Comparison of ENCODE assay signal across 20 cellular contexts in genomic region chr7:77524732-77525131, GRCh38. TPM values are rescaled to one million over a fixed set of nuclear protein-coding genes. Genes with fewer than 3 reads are reported as not detected.
A peak's percentile ranks its signal among the peaks of the same experiment; 100 is the strongest.
DNase-seq lines count a peak whose midpoint lies in the region; ATAC-seq, FAIRE-seq and TF ChIP-seq lines count a peak whose summit lies in the region.
"Had no signal": no experiment of that assay in that cellular context is flagged by ENCODE, and none has a peak within 500 bp of the region (broad histone marks: within the 10 kb centered on the region; RNA-seq: fewer than 3 reads in every experiment).

No MANE protein-coding gene starts in this region.

- DNase-seq in NOMO-1 (lab: John Stamatoyannopoulos, UW; ENCODE audit: unreplicated experiment in 2 of 2): peak; percentile 32 to 36
- DNase-seq in NOMO-1 treated with dmso at 0.1 percent for 144 hours (lab: John Stamatoyannopoulos, UW; ENCODE audit: unreplicated experiment): no peak
- peak; percentile 32 for DNase-seq in NB4 (ENCODE audit: low read depth)
- no peak for DNase-seq in K562 (ENCODE audit: extremely low read depth in 1 of 4, low spot score in 3 of 4)
- DNase-seq in activated T-cell treated with anti-CD3 and anti-CD28 coated beads, Interleukin-2, amount 50 U/mL, for 4 hours: no peak
- no peak for DNase-seq in Right ventricle myocardium superior
- DNase-seq: 8988T; Caco-2; CD4-positive, alpha-beta T cell; GDM1; KBM-7; NCI-H1105; NCI-H2081 treated with DMSO at 0.1 percent for 48 hours; NCI-H748 treated with DMSO at 0.1 percent for 48 hours; NK-92 treated with Interleukin-12 subunit alpha and Interleukin-12 subunit beta, amount 100 ng/mL, for 24 hours had no signal

- intact Hi-C loops in K562 (cut with micrococcal nuclease) (no loop called here), Right ventricle myocardium superior (cut with DNase I) (no loop called here)

- peak overlapping the region; percentile 17; the same call in 1 of the 2 replicates for H2AFZ ChIP-seq in K562 (ENCODE audit: low read depth, low read length)

- no peaks in the 10 kb centered on the region for H3K9me1 ChIP-seq in K562 (ENCODE audit: control insufficient read depth, insufficient read depth, low read length)

- H3K27me3 ChIP-seq in K562 (ENCODE audit: control insufficient read depth in 2 of 2, insufficient read depth in 2 of 2, low read length in 2 of 2) (no peaks in the 10 kb centered on the region), skeletal muscle satellite cell (ENCODE audit: control insufficient read depth, insufficient read depth, low read length) (no peaks in the 10 kb centered on the region)
- H3K27me3 ChIP-seq: SJSA1 had no signal

- ATAC-seq in K562 (no peak; the same call in 2 of the 3 replicates), GM19463 (IDR thresholded peaks at IDR 0.05; ENCODE audit: unreplicated experiment) (no peak), Right ventricle myocardium superior (ENCODE audit: poor library complexity) (no peak)
- no peak for ATAC-seq in activated T-cell treated with anti-CD3 and anti-CD28 coated beads, Interleukin-2, amount 50 U/mL, for 4 hours

- H3K4me1 Mint-ChIP-seq in activated T-cell treated with anti-CD3 and anti-CD28 coated beads, Interleukin-2, amount 50 U/mL, for 4 hours (ENCODE audit: low read depth): no peaks in the 10 kb centered on the region

- TF ChIP-seq CTCF in NB4 (IDR thresholded peaks at IDR 0.05; ENCODE audit: low read depth, low read length) (no peak), K562 (IDR thresholded peaks at IDR 0.05 in 2 of 3, conservative IDR thresholded peaks at IDR 0.05 in 1 of 3; ENCODE audit: insufficient read depth in 2 of 3, low read depth in 1 of 3, low read length in 3 of 3) (no peak)

- H3K9ac ChIP-seq in K562 (ENCODE audit: insufficient read depth in 1 of 2, low read depth in 2 of 2, low read length in 2 of 2) (no peak overlapping the region), skeletal muscle satellite cell (ENCODE audit: low read depth, low read length) (no peak overlapping the region)

- H3K4me3 Mint-ChIP-seq in activated T-cell treated with anti-CD3 and anti-CD28 coated beads, Interleukin-2, amount 50 U/mL, for 4 hours: no peak overlapping the region
- H3K4me3 Mint-ChIP-seq: B cell; CD4-positive, alpha-beta T cell had no signal

- POLR2A ChIA-PET in K562 (lab: Yijun Ruan, JAX): no interaction called here

- no peaks in the 10 kb centered on the region for H3K9me3 Mint-ChIP-seq in activated T-cell treated with anti-CD3 and anti-CD28 coated beads, Interleukin-2, amount 50 U/mL, for 4 hours
- H3K9me3 Mint-ChIP-seq: CD4-positive, alpha-beta T cell had no signal

- TF ChIP-seq RAD21 in K562 (CRISPR knock-in tag; conservative IDR thresholded peaks at IDR 0.05 in 1 of 2, IDR thresholded peaks at IDR 0.05 in 1 of 2): no peak

- H3K36me3 ChIP-seq in K562 (ENCODE audit: control insufficient read depth, insufficient read depth, low read length): no peaks in the 10 kb centered on the region
- H3K36me3 ChIP-seq in skeletal muscle satellite cell (ENCODE audit: insufficient read depth, low read length): no peaks in the 10 kb centered on the region
- H3K36me3 ChIP-seq: SJSA1 had no signal

- in situ Hi-C loops in K562 (cut with MboI): no loop called here

- no peak for TF ChIP-seq EP300 in K562 (IDR thresholded peaks at IDR 0.05; ENCODE audit: low read length)

- H3K27me3 Mint-ChIP-seq in activated T-cell treated with anti-CD3 and anti-CD28 coated beads, Interleukin-2, amount 50 U/mL, for 4 hours (ENCODE audit: low read depth): no peaks in the 10 kb centered on the region
- H3K27me3 Mint-ChIP-seq: B cell; CD4-positive, alpha-beta T cell had no signal

- no peaks in the 10 kb centered on the region for H3K79me2 ChIP-seq in K562 (ENCODE audit: control insufficient read depth, insufficient read depth, low read length)

- no peak overlapping the region for H3K27ac ChIP-seq in K562 (ENCODE audit: extremely low read depth, low read depth, low read length)
- H3K27ac ChIP-seq: SJSA1 had no signal

- CTCF ChIA-PET in K562 (lab: Yijun Ruan, JAX; ENCODE audit: low intra/inter-chr PET ratio): no interaction called here

- H3K4me2 ChIP-seq in K562 (ENCODE audit: insufficient read depth, low read length) (no peak overlapping the region), skeletal muscle satellite cell (ENCODE audit: low read length) (peak overlapping the region; percentile 19)

- FAIRE-seq in K562 (lab: Jason Lieb, UNC): no peak
- FAIRE-seq: H1 had no signal

- H3K36me3 Mint-ChIP-seq in activated T-cell treated with anti-CD3 and anti-CD28 coated beads, Interleukin-2, amount 50 U/mL, for 4 hours (ENCODE audit: insufficient read depth): no peaks in the 10 kb centered on the region

- TF ChIP-seq POLR2A in NB4 (IDR thresholded peaks at IDR 0.05; ENCODE audit: extremely low read depth, insufficient read length) (no peak), K562 (conservative IDR thresholded peaks at IDR 0.05) (no peak)

- H3K4me3 ChIP-seq in NB4 (ENCODE audit: low read depth, low read length): no peak overlapping the region
- no peak overlapping the region for H3K4me3 ChIP-seq in K562
- no peak overlapping the region for H3K4me3 ChIP-seq in skeletal muscle satellite cell (ENCODE audit: low read length)
- H3K4me3 ChIP-seq: SJSA1 had no signal

- H3K9me3 ChIP-seq in K562 (replicated peaks; ENCODE audit: control insufficient read depth, insufficient read depth, low read depth, low read length) (no peaks in the 10 kb centered on the region), skeletal muscle satellite cell (replicated peaks; ENCODE audit: low read length) (no peaks in the 10 kb centered on the region)
- H3K9me3 ChIP-seq: Caco-2, SJSA1 had no signal

- no peaks in the 10 kb centered on the region for H4K20me1 ChIP-seq in K562 (replicated peaks; ENCODE audit: control insufficient read depth, insufficient read depth, low read length)

- H3K4me1 ChIP-seq in K562 (replicated peaks in 1 of 2; ENCODE audit: control insufficient read depth in 2 of 2, insufficient read depth in 2 of 2, low read length in 2 of 2) (peaks cover 0 to 13% of the 10 kb centered on the region in 2 experiments; a peak in 3 of 5 replicates), skeletal muscle satellite cell (ENCODE audit: control insufficient read depth, insufficient read depth, low read length) (peaks cover 12% of the 10 kb centered on the region)
- H3K4me1 ChIP-seq: Caco-2, SJSA1 had no signal

- BruUV-seq in K562 (replicated peaks; lab: Mats Ljungman, UMichigan): no TSS peak

TF ChIP-seq in K562, 482 proteins besides CTCF, POLR2A, EP300 and RAD21 (continues in another document):
- no peak for TF ChIP-seq ASH1L (IDR thresholded peaks at IDR 0.05; ENCODE audit: borderline replicate concordance, low read depth, partially characterized antibody)

RNA-seq across cellular contexts. Expression of gene PTPN12, which starts 12.4 kb away (rescaled TPM):
- total RNA-seq in K562 (2011; cell fraction: chromatin; rRNA removed; ENCODE audit: low replicate concordance): 44.0 and 164 TPM in 2 replicates
- total RNA-seq in K562 (2011; cell fraction: nucleolus; rRNA removed): 21.3 and 33.6 TPM in 2 replicates
- total RNA-seq in K562 (2011; cell fraction: nucleoplasm; rRNA removed): 65.3 and 97.1 TPM in 2 replicates
- total RNA-seq in K562 (2014; rRNA removed) (15.3 and 18.0 TPM in 2 replicates), K562 (2014; rRNA removed; fragmentation: Illumina TruSeq; extraction: Trizol) (25.5 and 33.6 TPM in 2 replicates), K562 (2015; rRNA removed; fragmentation: Illumina TruSeq; extraction: Trizol) (26.6 and 28.6 TPM in 2 replicates), K562 (2021) (39.4 and 46.0 TPM in 2 replicates), Right ventricle myocardium superior (38.3 TPM)
- polyA plus RNA-seq in K562 (2011; rRNA removed) (35.0 and 54.9 TPM in 2 replicates), K562 (2014; fragmentation: Illumina TruSeq; extraction: Trizol) (66.1 and 79.8 TPM in 2 replicates), K562 (2014; fragmentation: Nextera tagmentation; extraction: Ambion mirVana) (10 to 100 TPM; 16.8 to 18.0 TPM), K562 (2014; rRNA removed) (26.7 and 31.7 TPM in 2 replicates)
- polyA plus RNA-seq in K562 (2011; cell fraction: cytosol; rRNA removed): 16.2 and 17.8 TPM in 2 replicates
- 26.5 and 38.0 TPM in 2 replicates for polyA plus RNA-seq in K562 (2011; cell fraction: nucleus; rRNA removed)
- 41.5 and 61.5 TPM in 2 replicates for polyA plus RNA-seq in K562 (2012)
- polyA minus RNA-seq in K562 (2011; rRNA and poly(A)+ RNA removed): 64.3 and 73.0 TPM in 2 replicates
- 13.8 and 25.5 TPM in 2 replicates for polyA minus RNA-seq in K562 (2011; cell fraction: cytosol; rRNA and poly(A)+ RNA removed)
- polyA minus RNA-seq in K562 (2011; cell fraction: nucleus; rRNA and poly(A)+ RNA removed): 27.9 and 32.2 TPM in 2 replicates
- total RNA-seq in skeletal muscle satellite cell (2012; rRNA removed): 41.3 and 42.2 TPM in 2 replicates
- total RNA-seq in activated T-cell treated with anti-CD3 and anti-CD28 coated beads, Interleukin-2, amount 50 U/mL, for 4 hours: 1 to 10 TPM; 5.9 to 10.0 (median 7.2) TPM

Comparison
In these comparisons a context has a peak if more than half of its experiments do, and no peak if none do; other contexts are left out.
1. DNase-seq: peak in NOMO-1 (2 of 2) and NB4 (single experiment); none in NOMO-1 treated with dmso at 0.1 percent for 144 hours (single experiment), K562 (0 of 4), activated T-cell treated with anti-CD3 and anti-CD28 coated beads, Interleukin-2, amount 50 U/mL, for 4 hours (single experiment) and Right ventricle myocardium superior (single experiment).